Comparison of ENCODE assay signal across 1 cellular context in the genomic region with DNA sequence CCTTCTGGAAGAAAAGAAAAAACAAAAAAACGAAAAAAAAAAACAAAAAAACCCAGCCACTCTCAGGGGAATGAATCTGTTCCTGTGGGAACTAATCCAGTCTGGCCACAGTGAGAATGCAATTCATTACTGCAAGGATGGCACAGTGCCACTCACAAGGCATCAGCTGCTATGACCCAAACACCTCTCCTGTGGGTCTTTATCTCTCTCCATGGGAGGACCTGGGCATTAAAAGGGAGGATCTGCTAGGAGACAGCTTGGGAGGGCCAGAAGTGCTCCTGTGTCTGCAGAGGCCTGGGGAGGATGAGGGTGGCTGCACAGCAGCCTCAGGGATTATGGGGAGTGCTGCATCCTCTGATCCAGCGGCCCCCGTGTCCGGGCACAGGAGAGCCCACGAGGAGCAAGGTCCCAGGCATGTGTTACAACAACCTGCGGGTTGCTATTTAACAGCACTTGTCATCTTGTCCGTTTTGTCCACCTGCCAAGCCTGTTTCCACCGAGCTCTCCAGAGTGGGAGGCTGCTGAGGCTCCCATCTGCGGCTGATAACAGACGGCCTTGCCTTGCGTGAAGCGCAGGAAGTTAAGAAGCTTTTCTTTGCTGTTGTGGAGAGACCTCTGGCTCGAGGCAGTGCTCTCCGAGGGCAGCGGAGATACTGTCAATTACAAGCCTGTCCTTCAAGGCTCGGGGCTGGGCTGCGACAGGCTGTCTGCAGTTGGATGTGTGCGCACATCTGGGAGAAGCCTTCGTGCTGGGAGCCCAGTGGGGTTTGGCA.
TF ChIP-seq lines count a peak whose summit lies in the region.

No MANE protein-coding gene starts in this region.

TF ChIP-seq in SK-N-SH, 30 proteins besides CTCF, POLR2A, EP300 and RAD21 (continued from another document):
- no peak for TF ChIP-seq REST (IDR thresholded peaks at IDR 0.05; ENCODE audit: low read depth, low read length)
- peak; percentile 2; the same call in 1 of the 2 replicates for TF ChIP-seq SMC3 (IDR thresholded peaks at IDR 0.05; ENCODE audit: low read depth, low read length)
- peak; percentile 20; the same call in 1 of the 2 replicates for TF ChIP-seq MXI1 (IDR thresholded peaks at IDR 0.05; ENCODE audit: low read depth, low read length)
